23 cellular contexts compared by ENCODE assay signal in genomic region chr9:27749838-27750237, GRCh38.
DNase-seq lines count a peak whose midpoint lies in the region; ATAC-seq and TF ChIP-seq lines count a peak whose summit lies in the region.
"Had no signal": no experiment of that assay in that cellular context is flagged by ENCODE, and none has a peak within 500 bp of the region (broad histone marks: within the 10 kb centered on the region; RNA-seq: fewer than 3 reads in every experiment).

No MANE protein-coding gene starts in this region.

- no peak overlapping the region for H3K4me3 ChIP-seq in H7 (ENCODE audit: insufficient read depth, low read depth, low read length)
- no peak overlapping the region for H3K4me3 ChIP-seq in prostate gland
- H3K4me3 ChIP-seq: colonic mucosa, SJCRH30, stomach, vagina had no signal

- CTCF ChIA-PET in activated naive CD4-positive, alpha-beta T cell treated with anti-CD3 and anti-CD28 coated beads, Interleukin-2, amount 10 ng/mL, durations not matched to agents 7 days and 5 days (lab: Charles Lee) = no interaction called here

- no peaks in the 10 kb centered on the region for H3K27me3 Mint-ChIP-seq in neural crest cell (ENCODE audit: low read depth)
- no peaks in the 10 kb centered on the region for H3K27me3 Mint-ChIP-seq in activated naive CD4-positive, alpha-beta T cell treated with anti-CD3 and anti-CD28 coated beads, Interleukin-2, amount 10 ng/mL, durations not matched to agents 7 days and 5 days

- TF ChIP-seq CTCF in foreskin keratinocyte (conservative IDR thresholded peaks at IDR 0.05) = no peak
- TF ChIP-seq CTCF in neural crest cell (conservative IDR thresholded peaks at IDR 0.05) = no peak
- TF ChIP-seq CTCF in prostate gland (IDR thresholded peaks at IDR 0.05) = no peak

- no peaks in the 10 kb centered on the region for H3K27me3 ChIP-seq in H7 (ENCODE audit: control insufficient read depth, insufficient read depth, low read length)
- H3K27me3 ChIP-seq in foreskin keratinocyte = peaks cover 13% of the 10 kb centered on the region
- H3K27me3 ChIP-seq in prostate gland (replicated peaks; ENCODE audit: insufficient read depth) = no peaks in the 10 kb centered on the region
- H3K27me3 ChIP-seq: colonic mucosa, SJCRH30, stomach, vagina had no signal

- H3K27ac Mint-ChIP-seq in neural crest cell (ENCODE audit: unreplicated experiment) = peak overlapping the region; percentile 23
- H3K27ac Mint-ChIP-seq in activated naive CD4-positive, alpha-beta T cell treated with anti-CD3 and anti-CD28 coated beads, Interleukin-2, amount 10 ng/mL, durations not matched to agents 7 days and 5 days = no peak overlapping the region
- H3K27ac Mint-ChIP-seq: activated CD4-positive, alpha-beta memory T cell treated with anti-CD3 and anti-CD28 coated beads for 36 hours; activated T-cell treated with anti-CD3 and anti-CD28 coated beads, Interleukin-2, amount 50 U/mL, for 24 hours; CD4-positive, alpha-beta memory T cell; HFFc6; IgD-negative memory B cell; T-helper 1 cell treated with Interleukin-12 subunit alpha and Interleukin-12 subunit beta and Interleukin-4 antibody, amounts not matched to agents 30 μg/mL and 1 μg/mL, for 36 hours had no signal

- no peak for TF ChIP-seq POLR2A in prostate gland (IDR thresholded peaks at IDR 0.05)

- intact Hi-C loops in prostate gland (cut with DNase I) = no loop called here

- H3K36me3 Mint-ChIP-seq in neural crest cell (ENCODE audit: low read depth) = no peaks in the 10 kb centered on the region
- H3K36me3 Mint-ChIP-seq in activated naive CD4-positive, alpha-beta T cell treated with anti-CD3 and anti-CD28 coated beads, Interleukin-2, amount 10 ng/mL, durations not matched to agents 7 days and 5 days = no peaks in the 10 kb centered on the region
- H3K36me3 Mint-ChIP-seq: activated CD4-positive, alpha-beta memory T cell treated with anti-CD3 and anti-CD28 coated beads for 36 hours; CD4-positive, alpha-beta memory T cell; IgD-negative memory B cell had no signal

- WGBS in prostate gland = 86% methylated on average over 2 of the region's 2 CpGs

- DNase-seq in H7 (peak; percentile 47), NCI-H69 (lab: John Stamatoyannopoulos, UW) (peak; percentile 21), foreskin keratinocyte (no peak), neural crest cell (ENCODE audit: low read depth, low spot score) (no peak), NCI-H1092 treated with DMSO at 0.1 percent for 48 hours (lab: John Stamatoyannopoulos, UW) (no peak), prostate gland (ENCODE audit: low spot score) (no peak)
- no peak for DNase-seq in activated naive CD4-positive, alpha-beta T cell treated with anti-CD3 and anti-CD28 coated beads, Interleukin-2, amount 10 ng/mL, durations not matched to agents 7 days and 5 days
- DNase-seq: activated CD4-positive, alpha-beta memory T cell treated with anti-CD3 and anti-CD28 coated beads for 36 hours; activated naive CD4-positive, alpha-beta T cell treated with anti-CD3 and anti-CD28 coated beads, Interleukin-2, amount 50 U/mL, for 16 hours; activated T-cell treated with anti-CD3 and anti-CD28 coated beads, Interleukin-2, amount 50 U/mL, for 24 hours; CD4-positive, alpha-beta memory T cell; colonic mucosa; DND-41; HFFc6; NCI-H2029 treated with DMSO at 0.1 percent for 48 hours; NCI-H526; SJCRH30; stomach had no signal

- H3K4me1 ChIP-seq in foreskin keratinocyte (no peaks in the 10 kb centered on the region), prostate gland (replicated peaks) (no peaks in the 10 kb centered on the region)
- H3K4me1 ChIP-seq: colonic mucosa, SJCRH30, stomach, vagina had no signal

- ATAC-seq in foreskin keratinocyte (peak; percentile 50), GM18907 (IDR thresholded peaks at IDR 0.05; ENCODE audit: unreplicated experiment) (no peak)

- no peaks in the 10 kb centered on the region for H3K4me1 Mint-ChIP-seq in neural crest cell
- no peaks in the 10 kb centered on the region for H3K4me1 Mint-ChIP-seq in activated naive CD4-positive, alpha-beta T cell treated with anti-CD3 and anti-CD28 coated beads, Interleukin-2, amount 10 ng/mL, durations not matched to agents 7 days and 5 days
- H3K4me1 Mint-ChIP-seq: CD4-positive, alpha-beta memory T cell; IgD-negative memory B cell had no signal

- no peak overlapping the region for H3K4me3 Mint-ChIP-seq in neural crest cell
- no peak overlapping the region for H3K4me3 Mint-ChIP-seq in activated naive CD4-positive, alpha-beta T cell treated with anti-CD3 and anti-CD28 coated beads, Interleukin-2, amount 10 ng/mL, durations not matched to agents 7 days and 5 days
- H3K4me3 Mint-ChIP-seq: activated CD4-positive, alpha-beta memory T cell treated with anti-CD3 and anti-CD28 coated beads for 36 hours; activated T-cell treated with anti-CD3 and anti-CD28 coated beads, Interleukin-2, amount 50 U/mL, for 24 hours; CD4-positive, alpha-beta memory T cell; HFFc6; IgD-negative memory B cell; T-helper 1 cell treated with Interleukin-12 subunit alpha and Interleukin-12 subunit beta and Interleukin-4 antibody, amounts not matched to agents 30 μg/mL and 1 μg/mL, for 36 hours had no signal

- H3K27ac ChIP-seq in foreskin keratinocyte (no peak overlapping the region), prostate gland (no peak overlapping the region)
- H3K27ac ChIP-seq: colonic mucosa, SJCRH30, stomach, vagina, VCaP had no signal

- H3K36me3 ChIP-seq in H7 (replicated peaks; ENCODE audit: control insufficient read depth, insufficient read depth, low read length) (no peaks in the 10 kb centered on the region), prostate gland (no peaks in the 10 kb centered on the region)
- H3K36me3 ChIP-seq: colonic mucosa, SJCRH30, stomach, vagina had no signal

- H3K9me3 ChIP-seq in prostate gland = no peaks in the 10 kb centered on the region
- H3K9me3 ChIP-seq: colonic mucosa, SJCRH30, stomach, vagina had no signal

- no peaks in the 10 kb centered on the region for H3K9me3 Mint-ChIP-seq in neural crest cell
- H3K9me3 Mint-ChIP-seq in activated naive CD4-positive, alpha-beta T cell treated with anti-CD3 and anti-CD28 coated beads, Interleukin-2, amount 10 ng/mL, durations not matched to agents 7 days and 5 days = no peaks in the 10 kb centered on the region
- H3K9me3 Mint-ChIP-seq: activated CD4-positive, alpha-beta memory T cell treated with anti-CD3 and anti-CD28 coated beads for 36 hours; activated T-cell treated with anti-CD3 and anti-CD28 coated beads, Interleukin-2, amount 50 U/mL, for 24 hours; IgD-negative memory B cell; T-helper 1 cell treated with Interleukin-12 subunit alpha and Interleukin-12 subunit beta and Interleukin-4 antibody, amounts not matched to agents 30 μg/mL and 1 μg/mL, for 36 hours had no signal

Comparison
In these comparisons a context has a peak if more than half of its experiments do, and no peak if none do; other contexts are left out.
1. DNase-seq: peak in H7 (single experiment) and NCI-H69 (single experiment); none in foreskin keratinocyte (0 of 2), neural crest cell (single experiment), activated naive CD4-positive, alpha-beta T cell treated with anti-CD3 and anti-CD28 coated beads, Interleukin-2, amount 10 ng/mL, durations not matched to agents 7 days and 5 days (single experiment), NCI-H1092 treated with DMSO at 0.1 percent for 48 hours (single experiment) and prostate gland (single experiment).